Comparison of ENCODE assay signal across 8 cellular contexts in genomic region chr6:27145731-27146455, GRCh38.
DNase-seq lines count a peak whose midpoint lies in the region; ATAC-seq and TF ChIP-seq lines count a peak whose summit lies in the region.

No MANE protein-coding gene starts in this region.

- H3K27me3 ChIP-seq in DOHH2 (ENCODE audit: control insufficient read depth, low read length): no peaks in the 10 kb centered on the region

- no peaks in the 10 kb centered on the region; the same call in 1 of the 2 replicates for H3K79me2 ChIP-seq in DOHH2 (ENCODE audit: control insufficient read depth, low read length)

- peak; percentile 97 for DNase-seq in NCI-H345 (lab: John Stamatoyannopoulos, UW)
- peak; percentile 85 for DNase-seq in coronary artery (ENCODE audit: low spot score)
- peak; percentile 72 for DNase-seq in left lobe of liver (ENCODE audit: low spot score)
- peak; percentile 30 to 69 for DNase-seq in stimulated activated CD4-positive, alpha-beta T cell treated with anti-CD3 and anti-CD28 coated beads, Interleukin-4, amount 100 ng/mL, for 4 hours

- peaks cover 47% of the 10 kb centered on the region for H3F3A ChIP-seq in DOHH2 (ENCODE audit: control insufficient read depth, insufficient read depth)

- H3K4me3 ChIP-seq in DOHH2 (ENCODE audit: low read length) (peak overlapping the region; percentile 89), WI38 (ENCODE audit: low read depth, low read length) (peak overlapping the region; percentile 73), coronary artery (peak overlapping the region; percentile 77)

- no peaks in the 10 kb centered on the region for H3K9me3 ChIP-seq in DOHH2 (ENCODE audit: control insufficient read depth, insufficient read depth, low read length)

- peak overlapping the region; percentile 97 for H3K4me2 ChIP-seq in DOHH2 (ENCODE audit: low read length)

- H4K20me1 ChIP-seq in DOHH2 (ENCODE audit: control insufficient read depth, insufficient read depth, low read depth, low read length): no peaks in the 10 kb centered on the region

- no peaks in the 10 kb centered on the region for H3K9me2 ChIP-seq in DOHH2 (replicated peaks; ENCODE audit: control insufficient read depth, low read length)

- peaks cover 13% of the 10 kb centered on the region for H3K36me3 ChIP-seq in DOHH2 (ENCODE audit: control insufficient read depth, low read length)

- no peak for TF ChIP-seq CTCF in DOHH2 (IDR thresholded peaks at IDR 0.05; ENCODE audit: low read depth, low read length, poor library complexity, severe bottlenecking)
- no peak for TF ChIP-seq CTCF in WI38 (IDR thresholded peaks at IDR 0.05; ENCODE audit: low read depth, low read length)
- TF ChIP-seq CTCF in coronary artery (IDR thresholded peaks at IDR 0.05): no peak

- peak overlapping the region; percentile 99 for H3K27ac ChIP-seq in DOHH2 (ENCODE audit: low read depth, low read length)
- peak overlapping the region; percentile 84 to 95 for H3K27ac ChIP-seq in coronary artery

- H3K4me1 ChIP-seq in DOHH2 (ENCODE audit: control insufficient read depth, low read length): peaks cover 75% of the 10 kb centered on the region

- peak; percentile 20 for ATAC-seq in HG02798 (IDR thresholded peaks at IDR 0.05; ENCODE audit: poor library complexity, unreplicated experiment)
- peak; percentile 56 for ATAC-seq in left lobe of liver
- no peak for ATAC-seq in GM21360 (IDR thresholded peaks at IDR 0.05; ENCODE audit: unreplicated experiment)
